In the genomic region with DNA sequence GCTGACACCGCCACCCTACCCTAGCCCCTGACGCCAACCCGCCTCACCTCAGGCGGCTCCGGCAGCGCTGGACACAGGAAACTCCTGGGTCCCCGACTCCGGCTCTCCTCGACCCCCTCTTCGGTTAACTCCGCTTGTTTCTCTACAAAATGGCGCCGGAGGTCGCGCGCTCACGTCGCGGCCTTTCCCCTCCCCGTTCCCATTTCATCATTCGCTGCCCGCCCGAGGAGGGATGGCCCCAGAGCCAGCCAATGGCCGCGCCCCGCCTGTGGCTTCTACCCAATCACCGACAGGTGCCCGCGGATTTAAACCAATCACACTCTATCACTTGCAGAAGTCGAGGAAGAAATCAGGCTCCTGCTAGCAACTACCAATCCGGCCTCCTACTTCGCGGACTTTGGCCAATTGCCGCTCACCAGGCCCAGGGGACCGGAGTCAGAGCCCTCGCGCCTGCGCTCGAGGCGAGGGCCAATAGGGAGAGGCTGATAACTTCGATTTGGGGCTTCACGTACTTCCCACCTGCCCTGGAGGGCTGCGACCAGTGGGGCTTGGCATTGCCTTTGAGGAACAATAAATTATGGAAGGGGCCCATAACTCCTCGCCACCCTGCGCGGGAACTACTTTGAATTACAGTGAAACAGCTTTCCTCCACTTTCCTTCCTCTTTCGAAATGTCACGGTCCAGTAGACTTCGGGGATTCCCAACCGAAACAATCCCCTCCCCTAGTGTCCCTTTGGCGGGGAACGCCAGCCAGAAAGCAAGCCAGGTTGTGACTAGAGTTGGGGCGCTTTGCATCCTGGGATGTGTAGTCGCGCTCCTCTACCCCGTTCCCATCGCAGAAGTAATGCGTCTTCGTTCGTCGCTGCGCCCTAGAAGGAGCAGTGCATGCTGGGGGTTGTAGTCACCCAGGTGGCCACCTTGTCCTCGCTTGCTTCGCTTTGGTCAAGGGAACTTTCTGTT, we compare ENCODE assay signal across 8 cellular contexts.
A peak's percentile ranks its signal among the peaks of the same experiment; 100 is the strongest.
DNase-seq lines count a peak whose midpoint lies in the region; ATAC-seq and TF ChIP-seq lines count a peak whose summit lies in the region.

A gene (minus strand): TSS at position 146 of the 960 bp plus-strand sequence. CDS start 30,489 bp downstream, outside the sequence.

- no peak for TF ChIP-seq CTCF in MM.1S (IDR thresholded peaks at IDR 0.05; ENCODE audit: low read length)
- TF ChIP-seq CTCF in nephron progenitor cell (IDR thresholded peaks at IDR 0.05) = no peak

- H3K36me3 Mint-ChIP-seq in nephron progenitor cell (ENCODE audit: low read depth) = peaks cover 4% of the 10 kb centered on the region

- H3K4me3 ChIP-seq in HAP-1 (peak within 1 kb of the TSS; percentile 96), MM.1S (ENCODE audit: low read length) (peak within 1 kb of the TSS; percentile 98)

- peaks cover 19% of the 10 kb centered on the region for H4K20me1 ChIP-seq in MM.1S (ENCODE audit: insufficient read depth, low read length)

- DNase-seq in HAP-1 (ENCODE audit: low spot score in 2 of 2) = peak; percentile 98 to 100
- peak; percentile 99 for DNase-seq in MM.1S
- peak; percentile 95 for DNase-seq in SIG-M5 (lab: John Stamatoyannopoulos, UW)
- peak; percentile 92 for DNase-seq in activated gamma-delta T cell (lab: John Stamatoyannopoulos, UW)
- peak; percentile 99 for DNase-seq in fibroblast of the conjunctiva (ENCODE audit: low read depth)
- peak; percentile 96 for DNase-seq in nephron progenitor cell
- DNase-seq in stimulated activated naive CD8-positive, alpha-beta T cell treated with anti-CD3 and anti-CD28 coated beads, Interleukin-15, amount 100 ng/mL, for 72 hours = peak; percentile 98 to 99

- peaks cover 47% of the 10 kb centered on the region for H3K79me2 ChIP-seq in MM.1S (ENCODE audit: low read length)

- H3F3A ChIP-seq in MM.1S (ENCODE audit: insufficient read depth, low read length) = peaks cover 10% of the 10 kb centered on the region

- peaks cover 21% of the 10 kb centered on the region for H3K4me1 Mint-ChIP-seq in nephron progenitor cell
- peaks cover 42% of the 10 kb centered on the region for H3K4me1 Mint-ChIP-seq in stimulated activated naive CD8-positive, alpha-beta T cell treated with anti-CD3 and anti-CD28 coated beads, Interleukin-15, amount 100 ng/mL, for 72 hours

- no peaks in the 10 kb centered on the region for H3K27me3 ChIP-seq in HAP-1 (ENCODE audit: low read depth)
- H3K27me3 ChIP-seq in MM.1S (replicated peaks; ENCODE audit: insufficient read depth, low read length) = no peaks in the 10 kb centered on the region

- H3K27ac ChIP-seq in MM.1S (ENCODE audit: low read length) = peak within 1 kb of the TSS; percentile 92

- H3K4me2 ChIP-seq in MM.1S (ENCODE audit: low read depth, low read length) = peak within 1 kb of the TSS; percentile 75

- H3K4me1 ChIP-seq in ES-I3 (ENCODE audit: insufficient read depth, low read length) = no peaks in the 10 kb centered on the region
- H3K4me1 ChIP-seq in HAP-1 = no peaks in the 10 kb centered on the region
- H3K4me1 ChIP-seq in MM.1S (ENCODE audit: low read length) = no peaks in the 10 kb centered on the region

- no peaks in the 10 kb centered on the region for H3K9me3 ChIP-seq in ES-I3 (ENCODE audit: control insufficient read depth, insufficient read depth, low read length)
- H3K9me3 ChIP-seq in HAP-1 = no peaks in the 10 kb centered on the region
- H3K9me3 ChIP-seq in MM.1S (replicated peaks; ENCODE audit: insufficient read depth, low read length) = no peaks in the 10 kb centered on the region

- peaks cover 4% of the 10 kb centered on the region for H3K27me3 Mint-ChIP-seq in nephron progenitor cell (ENCODE audit: low read depth, poor library complexity)
- no peaks in the 10 kb centered on the region for H3K27me3 Mint-ChIP-seq in stimulated activated naive CD8-positive, alpha-beta T cell treated with anti-CD3 and anti-CD28 coated beads, Interleukin-15, amount 100 ng/mL, for 72 hours

- no peaks in the 10 kb centered on the region for H3K9me2 ChIP-seq in MM.1S (replicated peaks; ENCODE audit: insufficient read depth, low read length)

- no peaks in the 10 kb centered on the region for H3K9me3 Mint-ChIP-seq in nephron progenitor cell
- H3K9me3 Mint-ChIP-seq in stimulated activated naive CD8-positive, alpha-beta T cell treated with anti-CD3 and anti-CD28 coated beads, Interleukin-15, amount 100 ng/mL, for 72 hours = no peaks in the 10 kb centered on the region

- H3K36me3 ChIP-seq in ES-I3 (ENCODE audit: insufficient read depth, low read length) (no peaks in the 10 kb centered on the region), HAP-1 (replicated peaks) (peaks cover 8% of the 10 kb centered on the region), MM.1S (replicated peaks; ENCODE audit: insufficient read depth, low read length) (no peaks in the 10 kb centered on the region; the same call in 1 of the 2 replicates)

- peak within 1 kb of the TSS; percentile 99 for H3K4me3 Mint-ChIP-seq in nephron progenitor cell
- peak within 1 kb of the TSS; percentile 93 to 100 for H3K4me3 Mint-ChIP-seq in stimulated activated naive CD8-positive, alpha-beta T cell treated with anti-CD3 and anti-CD28 coated beads, Interleukin-15, amount 100 ng/mL, for 72 hours

- peak; percentile 92 for ATAC-seq in stimulated activated naive CD8-positive, alpha-beta T cell treated with anti-CD3 and anti-CD28 coated beads, Interleukin-15, amount 100 ng/mL, for 72 hours

- in situ Hi-C loops in HAP-1 (cut with MboI; ENCODE audit: low sequenced_read_pairs) = no loop called here

- H3K9ac ChIP-seq in ES-I3 (ENCODE audit: low read depth, low read length) (peak within 1 kb of the TSS; percentile 87), MM.1S (ENCODE audit: low read length) (peak within 1 kb of the TSS; percentile 99)

- peak within 1 kb of the TSS; percentile 91 for H2AFZ ChIP-seq in MM.1S (ENCODE audit: low read length)

- peak within 1 kb of the TSS; percentile 100 for H3K27ac Mint-ChIP-seq in nephron progenitor cell
- H3K27ac Mint-ChIP-seq in stimulated activated naive CD8-positive, alpha-beta T cell treated with anti-CD3 and anti-CD28 coated beads, Interleukin-15, amount 100 ng/mL, for 72 hours = peak within 1 kb of the TSS; percentile 100

Comparison
In these comparisons a context has a peak if more than half of its experiments do, and no peak if none do; other contexts are left out.
1. Peak in every context shown above with its lines: DNase-seq, ATAC-seq, H3K4me3 ChIP-seq and H3K27ac ChIP-seq.